21 cellular contexts compared by ENCODE assay signal in genomic region chr3:133453383-133453782, GRCh38. TPM values are rescaled to one million over a fixed set of nuclear protein-coding genes. Genes with fewer than 3 reads are reported as not detected.
"Had no signal": no experiment of that assay in that cellular context is flagged by ENCODE, and none has a peak within 500 bp of the region (broad histone marks: within the 10 kb centered on the region; RNA-seq: fewer than 3 reads in every experiment).

No MANE protein-coding gene starts in this region.

- H3K9me3 ChIP-seq: body of pancreas, heart right ventricle, upper lobe of right lung had no signal

- H3K36me3 ChIP-seq: cardiac muscle cell, heart right ventricle, upper lobe of right lung had no signal

- H3K4me3 ChIP-seq: body of pancreas, cardiac muscle cell, heart right ventricle, upper lobe of right lung had no signal

- ATAC-seq: body of pancreas, heart right ventricle, left colon, upper lobe of right lung had no signal

- H3K4me1 ChIP-seq: upper lobe of right lung had no signal

- H3K27ac ChIP-seq: body of pancreas, cardiac muscle cell, heart right ventricle, upper lobe of right lung had no signal

- DNase-seq: activated gamma-delta T cell treated with Interleukin-2 at 50 U/mL for 16 hours; activated T-cell treated with anti-CD3 and anti-CD28 coated beads, Interleukin-2, amount 50 U/mL, for 1 hour; anterior cingulate cortex; body of pancreas; heart right ventricle; left colon; posterior cingulate gyrus; small intestine; stimulated activated CD4-positive, alpha-beta T cell treated with anti-CD3 and anti-CD28 coated beads, Interleukin-4, amount 100 ng/mL, for 24 hours; stimulated activated naive CD4-positive, alpha-beta T cell treated with Interleukin-2 at 50 U/mL for 16 hours; upper lobe of right lung had no signal

- H3K27me3 ChIP-seq: body of pancreas, cardiac muscle cell, heart right ventricle, upper lobe of right lung had no signal

RNA-seq across cellular contexts. Expression of gene BFSP2, which starts 53.5 kb away (rescaled TPM):
- total RNA-seq: body of pancreas, cardiac muscle cell, chondrocyte, epithelial cell of proximal tubule, fibroblast of villous mesenchyme, heart right ventricle, left colon, lower leg skin, mononuclear cell, myocyte, sciatic nerve, upper lobe of right lung, WTC11 had no signal
- polyA plus RNA-seq: cardiac muscle cell, keratinocyte had no signal
